In genomic region chr5:14218480-14218879, GRCh38 we compare ENCODE assay signal across 15 cellular contexts.
DNase-seq lines count a peak whose midpoint lies in the region; ATAC-seq and TF ChIP-seq lines count a peak whose summit lies in the region.
"Had no signal": no experiment of that assay in that cellular context is flagged by ENCODE, and none has a peak within 500 bp of the region (broad histone marks: within the 10 kb centered on the region; RNA-seq: fewer than 3 reads in every experiment).

No MANE protein-coding gene starts in this region.

- H3K4me3 ChIP-seq in heart left ventricle (no peak overlapping the region), right atrium auricular region (no peak overlapping the region), endodermal cell (ENCODE audit: low read length) (no peak overlapping the region), aorta (ENCODE audit: low read length in 2 of 2) (no peak overlapping the region), vagina (no peak overlapping the region)
- H3K4me3 ChIP-seq: MG63 had no signal

- TF ChIP-seq POLR2A in heart left ventricle (IDR thresholded peaks at IDR 0.05) (no peak), vagina (IDR thresholded peaks at IDR 0.05) (no peak)

- no peaks in the 10 kb centered on the region for H3K36me3 ChIP-seq in heart left ventricle
- H3K36me3 ChIP-seq in right atrium auricular region, result no peaks in the 10 kb centered on the region
- H3K36me3 ChIP-seq in endodermal cell (ENCODE audit: control insufficient read depth, insufficient read depth, low read length), result no peaks in the 10 kb centered on the region
- H3K36me3 ChIP-seq in aorta (ENCODE audit: control insufficient read depth in 1 of 2, insufficient read depth in 2 of 2, low read length in 1 of 2), result no peaks in the 10 kb centered on the region
- H3K36me3 ChIP-seq in vagina, result no peaks in the 10 kb centered on the region

- H3K36me3 Mint-ChIP-seq in endodermal cell (ENCODE audit: low read depth) (no peaks in the 10 kb centered on the region), osteocyte (ENCODE audit: unreplicated experiment) (no peaks in the 10 kb centered on the region)
- H3K36me3 Mint-ChIP-seq: type B pancreatic cell had no signal

- no peak for TF ChIP-seq CTCF in heart left ventricle (IDR thresholded peaks at IDR 0.05)
- TF ChIP-seq CTCF in right atrium auricular region (IDR thresholded peaks at IDR 0.05), result no peak
- TF ChIP-seq CTCF in endodermal cell (conservative IDR thresholded peaks at IDR 0.05), result no peak
- TF ChIP-seq CTCF in osteocyte (IDR thresholded peaks at IDR 0.05), result no peak
- TF ChIP-seq CTCF in vagina (IDR thresholded peaks at IDR 0.05), result no peak

- no peak overlapping the region for H3K9ac ChIP-seq in endodermal cell (ENCODE audit: extremely low read depth, low read length, poor library complexity, severe bottlenecking)

- no peaks in the 10 kb centered on the region for H3K9me3 Mint-ChIP-seq in endodermal cell
- no peaks in the 10 kb centered on the region for H3K9me3 Mint-ChIP-seq in osteocyte (ENCODE audit: unreplicated experiment)
- H3K9me3 Mint-ChIP-seq: activated CD4-positive, alpha-beta memory T cell treated with anti-CD3 and anti-CD28 coated beads, Interleukin-2, amount 10 ng/mL, durations not matched to agents 7 days and 5 days had no signal

- peaks cover 3 to 81% (median 61%) of the 10 kb centered on the region in 12 donors for H3K4me1 ChIP-seq in heart left ventricle
- H3K4me1 ChIP-seq in right atrium auricular region, result peaks cover 0 to 53% of the 10 kb centered on the region in 2 donors
- peaks cover 8% of the 10 kb centered on the region for H3K4me1 ChIP-seq in endodermal cell (ENCODE audit: control insufficient read depth, insufficient read depth, low read length)
- H3K4me1 ChIP-seq in aorta (ENCODE audit: control insufficient read depth in 1 of 2, insufficient read depth in 2 of 2, low read length in 2 of 2), result peaks cover 9 to 16% of the 10 kb centered on the region in 2 donors
- H3K4me1 ChIP-seq in vagina, result peaks cover 29% of the 10 kb centered on the region

- H3K4me3 Mint-ChIP-seq in endodermal cell (no peak overlapping the region), osteocyte (ENCODE audit: unreplicated experiment) (peak overlapping the region; percentile 35)
- H3K4me3 Mint-ChIP-seq: activated CD4-positive, alpha-beta memory T cell treated with anti-CD3 and anti-CD28 coated beads, Interleukin-2, amount 10 ng/mL, durations not matched to agents 7 days and 5 days; type B pancreatic cell had no signal

- H3K27me3 Mint-ChIP-seq in endodermal cell (ENCODE audit: insufficient read depth) (peaks cover 82% of the 10 kb centered on the region), osteocyte (ENCODE audit: unreplicated experiment) (no peaks in the 10 kb centered on the region)
- H3K27me3 Mint-ChIP-seq: type B pancreatic cell had no signal

- no peak for DNase-seq in heart left ventricle
- DNase-seq in right atrium auricular region (ENCODE audit: low spot score), result no peak
- DNase-seq in endodermal cell, result no peak
- no peak for DNase-seq in osteocyte (ENCODE audit: extremely low spot score, unreplicated experiment)
- DNase-seq in aorta, result no peak
- no peak for DNase-seq in vagina (ENCODE audit: extremely low spot score in 2 of 2)
- DNase-seq: activated CD4-positive, alpha-beta memory T cell treated with anti-CD3 and anti-CD28 coated beads, Interleukin-2, amount 10 ng/mL, durations not matched to agents 7 days and 5 days; activated effector memory CD4-positive, alpha-beta T cell treated with Interleukin-2 at 50 U/mL for 16 hours; central memory CD4-positive, alpha-beta T cell; MG63; NCI-H2171; T-helper 2 cell had no signal

- H3K27ac Mint-ChIP-seq in endodermal cell (peak overlapping the region; percentile 10), osteocyte (ENCODE audit: unreplicated experiment) (peak overlapping the region; percentile 86)
- H3K27ac Mint-ChIP-seq: activated CD4-positive, alpha-beta memory T cell treated with anti-CD3 and anti-CD28 coated beads, Interleukin-2, amount 10 ng/mL, durations not matched to agents 7 days and 5 days; type B pancreatic cell had no signal

- no peaks in the 10 kb centered on the region for H3K9me3 ChIP-seq in heart left ventricle
- no peaks in the 10 kb centered on the region for H3K9me3 ChIP-seq in right atrium auricular region
- no peaks in the 10 kb centered on the region for H3K9me3 ChIP-seq in endodermal cell (ENCODE audit: control insufficient read depth, low read length)
- H3K9me3 ChIP-seq in aorta (ENCODE audit: control insufficient read depth, low read length), result no peaks in the 10 kb centered on the region
- no peaks in the 10 kb centered on the region for H3K9me3 ChIP-seq in vagina
- H3K9me3 ChIP-seq: MG63 had no signal

- WGBS in heart left ventricle, 4 donors, result 68 to 84% (median 84%) methylated on average over 6 of the region's 6 CpGs
- 91 to 96% methylated on average over 5 to 6 of the region's 6 CpGs for WGBS in endodermal cell (ENCODE audit: insufficient coverage in 1 of 2, insufficient read length in 1 of 2), 2 experiments
- WGBS in aorta, 2 donors, result 83 to 84% methylated on average over 5 to 6 of the region's 6 CpGs

- ATAC-seq in heart left ventricle (peak in 2 of 4 donors; percentile 6 to 21), aorta (ENCODE audit: low FRiP score) (peak; percentile 23), GM21737 (IDR thresholded peaks at IDR 0.05; ENCODE audit: unreplicated experiment) (no peak), HG02981 (IDR thresholded peaks at IDR 0.05; ENCODE audit: unreplicated experiment) (no peak)

- intact Hi-C loops in heart left ventricle (cut with DNase I) (no loop called here), aorta (cut with DNase I) (loop anchor here in 1 of 2 donors (5.0 kb wide), 2 partner anchors 34 to 36 kb away; no protein-coding TSS in a partner anchor), vagina (cut with DNase I) (no loop called here)

- peak overlapping the region in 8 of 12 donors; percentile 6 to 76 (median 38) for H3K27ac ChIP-seq in heart left ventricle
- peak overlapping the region in 1 of 2 donors; percentile 9 for H3K27ac ChIP-seq in right atrium auricular region
- no peak overlapping the region for H3K27ac ChIP-seq in endodermal cell (ENCODE audit: low read depth, low read length)
- peak overlapping the region; percentile 49 to 55 for H3K27ac ChIP-seq in aorta (ENCODE audit: low read depth in 1 of 2, low read length in 2 of 2)
- H3K27ac ChIP-seq in vagina, result no peak overlapping the region

- H3K4me1 Mint-ChIP-seq in endodermal cell, result peaks cover 63% of the 10 kb centered on the region
- H3K4me1 Mint-ChIP-seq in osteocyte (ENCODE audit: unreplicated experiment), result peaks cover 84% of the 10 kb centered on the region

- H3K27me3 ChIP-seq in heart left ventricle, result no peaks in the 10 kb centered on the region
- H3K27me3 ChIP-seq in right atrium auricular region, result no peaks in the 10 kb centered on the region
- peaks cover 76% of the 10 kb centered on the region for H3K27me3 ChIP-seq in endodermal cell (ENCODE audit: control insufficient read depth, insufficient read depth, low read length, poor library complexity, severe bottlenecking)
- no peaks in the 10 kb centered on the region for H3K27me3 ChIP-seq in aorta (ENCODE audit: control insufficient read depth in 1 of 2, insufficient read depth in 2 of 2, low read length in 1 of 2)
- H3K27me3 ChIP-seq in vagina, result no peaks in the 10 kb centered on the region
- H3K27me3 ChIP-seq: MG63 had no signal

Comparison
In these comparisons a context has a peak if more than half of its experiments do, and no peak if none do; other contexts are left out.
1. H3K27ac ChIP-seq: peak in heart left ventricle (8 of 12) and aorta (2 of 2); none in endodermal cell (single experiment) and vagina (single experiment).